Comparison of ENCODE assay signal across 8 cellular contexts in the genomic region with DNA sequence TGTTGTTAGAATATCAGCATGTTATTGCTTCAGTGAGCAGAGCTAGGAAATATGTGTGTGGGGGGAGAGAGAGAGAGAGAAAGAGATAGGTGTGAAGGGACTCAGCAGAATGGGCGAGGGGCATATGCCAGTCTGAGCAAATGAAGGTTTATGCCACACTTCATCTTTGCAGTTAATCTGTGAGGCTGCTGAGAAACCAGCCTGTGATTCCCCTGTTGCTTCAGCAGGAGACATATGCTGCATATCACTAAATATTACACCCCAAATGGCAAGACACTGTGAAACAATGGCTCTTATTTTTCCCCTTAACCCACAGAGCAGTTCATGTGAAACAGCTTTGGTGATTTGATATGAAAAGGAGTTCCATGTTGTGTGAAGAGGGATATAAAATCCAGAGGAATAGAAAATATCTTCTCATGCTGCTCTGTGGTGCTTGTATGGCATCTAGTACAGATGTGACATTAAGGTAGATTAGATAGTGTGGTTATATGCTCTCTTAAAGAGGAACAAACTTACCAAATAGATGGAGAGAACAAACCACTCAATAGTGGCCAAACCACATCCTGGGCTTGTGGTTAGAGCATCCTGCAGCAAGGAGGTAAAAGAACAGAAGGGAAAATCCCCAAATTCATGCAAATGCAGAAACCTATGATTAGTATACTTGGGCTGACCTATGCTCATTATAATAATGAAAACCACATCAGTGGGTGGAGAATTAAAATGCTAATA.
DNase-seq lines count a peak whose midpoint lies in the region; ATAC-seq and TF ChIP-seq lines count a peak whose summit lies in the region.

No MANE protein-coding gene starts in this region.

- no peak overlapping the region for H2BK5ac ChIP-seq in neuronal stem cell (ENCODE audit: low read length)

- no peak overlapping the region for H3K23ac ChIP-seq in neuronal stem cell (ENCODE audit: low read depth, low read length, poor library complexity)

- H3K4ac ChIP-seq in neuronal stem cell (ENCODE audit: low read length): no peak overlapping the region

- H2BK12ac ChIP-seq in neuronal stem cell (ENCODE audit: low read length): no peak overlapping the region

- POLR2A ChIA-PET in activated CD8-positive, alpha-beta T cell treated with anti-CD3 and anti-CD28 coated beads, Interleukin-2, amount 10 ng/mL, durations not matched to agents 7 days and 5 days (lab: Charles Lee): no interaction called here

- no peak overlapping the region for H4K91ac ChIP-seq in neuronal stem cell (ENCODE audit: low read depth, low read length, poor library complexity)

- no peaks in the 10 kb centered on the region for H3K79me1 ChIP-seq in neuronal stem cell (ENCODE audit: low read depth, low read length)

- H3K36me3 Mint-ChIP-seq in CD4-positive, CD25-positive, alpha-beta regulatory T cell: no peaks in the 10 kb centered on the region
- peaks cover 17% of the 10 kb centered on the region for H3K36me3 Mint-ChIP-seq in activated CD8-positive, alpha-beta T cell treated with anti-CD3 and anti-CD28 coated beads, Interleukin-2, amount 10 ng/mL, durations not matched to agents 7 days and 5 days (ENCODE audit: low read depth)

- peaks cover 0 to 2% (median 0%) of the 10 kb centered on the region in 7 donors for H3K9me3 Mint-ChIP-seq in CD4-positive, CD25-positive, alpha-beta regulatory T cell
- H3K9me3 Mint-ChIP-seq in activated CD8-positive, alpha-beta T cell treated with anti-CD3 and anti-CD28 coated beads, Interleukin-2, amount 10 ng/mL, durations not matched to agents 7 days and 5 days (ENCODE audit: insufficient read depth): peaks cover 4% of the 10 kb centered on the region

- no peaks in the 10 kb centered on the region for H3K27me3 Mint-ChIP-seq in CD4-positive, CD25-positive, alpha-beta regulatory T cell
- no peaks in the 10 kb centered on the region for H3K27me3 Mint-ChIP-seq in activated CD8-positive, alpha-beta T cell treated with anti-CD3 and anti-CD28 coated beads, Interleukin-2, amount 10 ng/mL, durations not matched to agents 7 days and 5 days (ENCODE audit: low read depth)

- peak overlapping the region; percentile 58 to 87 (median 85) for H3K4me3 Mint-ChIP-seq in CD4-positive, CD25-positive, alpha-beta regulatory T cell
- peak overlapping the region; percentile 82 for H3K4me3 Mint-ChIP-seq in activated CD8-positive, alpha-beta T cell treated with anti-CD3 and anti-CD28 coated beads, Interleukin-2, amount 10 ng/mL, durations not matched to agents 7 days and 5 days

- H3K27ac ChIP-seq in CD4-positive, CD25-positive, alpha-beta regulatory T cell (ENCODE audit: insufficient read depth, low read length, poor library complexity, severe bottlenecking): peak overlapping the region; percentile 82
- H3K27ac ChIP-seq in lower lobe of right lung: no peak overlapping the region
- H3K27ac ChIP-seq in neuronal stem cell (replicated peaks; ENCODE audit: low read length): no peak overlapping the region

- H3K4me1 ChIP-seq in CD4-positive, CD25-positive, alpha-beta regulatory T cell (ENCODE audit: control insufficient read depth, insufficient read depth, low read length, poor library complexity, severe bottlenecking): peaks cover 37% of the 10 kb centered on the region
- H3K4me1 ChIP-seq in lower lobe of right lung (no peaks in the 10 kb centered on the region), neuronal stem cell (ENCODE audit: control insufficient read depth in 2 of 2, insufficient read depth in 1 of 2, low read depth in 1 of 2, low read length in 2 of 2) (no peaks in the 10 kb centered on the region)

- peak; percentile 75 to 94 (median 91) for DNase-seq in CD4-positive, CD25-positive, alpha-beta regulatory T cell
- DNase-seq in KG1 (lab: John Stamatoyannopoulos, UW): peak; percentile 65
- peak; percentile 98 for DNase-seq in activated CD8-positive, alpha-beta T cell treated with anti-CD3 and anti-CD28 coated beads, Interleukin-2, amount 10 ng/mL, durations not matched to agents 7 days and 5 days
- DNase-seq in lower lobe of right lung: no peak
- no peak for DNase-seq in HuH-7 (ENCODE audit: low spot score)
- DNase-seq in HCEC 1CT: no peak
- DNase-seq in neuronal stem cell (ENCODE audit: low spot score): no peak

- no peak overlapping the region for H3K9ac ChIP-seq in neuronal stem cell (ENCODE audit: low read depth, low read length, poor library complexity)

- H3K4me3 ChIP-seq in CD4-positive, CD25-positive, alpha-beta regulatory T cell (ENCODE audit: low read depth, low read length): peak overlapping the region; percentile 76
- H3K4me3 ChIP-seq in lower lobe of right lung (no peak overlapping the region), neuronal stem cell (ENCODE audit: low read length in 2 of 2) (no peak overlapping the region)

- no peak overlapping the region for H3K4me2 ChIP-seq in neuronal stem cell (ENCODE audit: insufficient read depth, low read length, poor library complexity, severe bottlenecking)

- no peaks in the 10 kb centered on the region for H3K9me3 ChIP-seq in CD4-positive, CD25-positive, alpha-beta regulatory T cell (ENCODE audit: control insufficient read depth in 2 of 2, low read length in 2 of 2)
- H3K9me3 ChIP-seq in lower lobe of right lung (no peaks in the 10 kb centered on the region), neuronal stem cell (replicated peaks in 1 of 2; ENCODE audit: control insufficient read depth in 2 of 2, insufficient read depth in 1 of 2, low read depth in 1 of 2, low read length in 2 of 2) (no peaks in the 10 kb centered on the region)

- H2AK5ac ChIP-seq in neuronal stem cell (ENCODE audit: low read depth, low read length): no peak overlapping the region

- H2AFZ ChIP-seq in neuronal stem cell (ENCODE audit: low read length): no peak overlapping the region

- no CpG with 5 or more reads among the region's 1 CpG for WGBS in neuronal stem cell (ENCODE audit: extremely low coverage in 2 of 2, insufficient read length in 2 of 2, insufficient replicate concordance in 1 of 2), 2 donors

- ATAC-seq in CD4-positive, CD25-positive, alpha-beta regulatory T cell (ENCODE audit: low read depth in 2 of 2): peak; percentile 90
- ATAC-seq in GM21423 (IDR thresholded peaks at IDR 0.05; ENCODE audit: unreplicated experiment) (peak; percentile 92), lower lobe of right lung (peak; percentile 72 to 76)
- ATAC-seq in activated CD8-positive, alpha-beta T cell treated with anti-CD3 and anti-CD28 coated beads, Interleukin-2, amount 10 ng/mL, durations not matched to agents 7 days and 5 days: peak; percentile 88

- no peak overlapping the region for H3K18ac ChIP-seq in neuronal stem cell (ENCODE audit: low read length)

- TF ChIP-seq CTCF in lower lobe of right lung (IDR thresholded peaks at IDR 0.05): no peak

- H4K8ac ChIP-seq in neuronal stem cell (ENCODE audit: low read depth, low read length): no peak overlapping the region

- H3K4me1 Mint-ChIP-seq in CD4-positive, CD25-positive, alpha-beta regulatory T cell: peaks cover 14 to 45% (median 32%) of the 10 kb centered on the region in 4 donors
- H3K4me1 Mint-ChIP-seq in activated CD8-positive, alpha-beta T cell treated with anti-CD3 and anti-CD28 coated beads, Interleukin-2, amount 10 ng/mL, durations not matched to agents 7 days and 5 days (ENCODE audit: low read depth): peaks cover 51% of the 10 kb centered on the region

- CTCF ChIA-PET in activated CD8-positive, alpha-beta T cell treated with anti-CD3 and anti-CD28 coated beads, Interleukin-2, amount 10 ng/mL, durations not matched to agents 7 days and 5 days (lab: Charles Lee): interaction anchor here (0.8 to 2.1 kb wide), 2 partner anchors 81 to 82 kb away, joined by 4 to 6 read pairs; no protein-coding TSS in a partner anchor

- no peaks in the 10 kb centered on the region for H3K36me3 ChIP-seq in CD4-positive, CD25-positive, alpha-beta regulatory T cell (ENCODE audit: control insufficient read depth, insufficient read depth, low read length)
- H3K36me3 ChIP-seq in lower lobe of right lung (no peaks in the 10 kb centered on the region), neuronal stem cell (replicated peaks in 1 of 2; ENCODE audit: control insufficient read depth in 2 of 2, insufficient read depth in 2 of 2, low read length in 2 of 2) (no peaks in the 10 kb centered on the region)

- intact Hi-C loops in lower lobe of right lung (cut with DNase I): no loop called here

- peak overlapping the region; percentile 84 to 94 (median 91) for H3K27ac Mint-ChIP-seq in CD4-positive, CD25-positive, alpha-beta regulatory T cell
- peak overlapping the region; percentile 98 for H3K27ac Mint-ChIP-seq in activated CD8-positive, alpha-beta T cell treated with anti-CD3 and anti-CD28 coated beads, Interleukin-2, amount 10 ng/mL, durations not matched to agents 7 days and 5 days

- no peak overlapping the region for H3K14ac ChIP-seq in neuronal stem cell (ENCODE audit: low read length)

- no peak overlapping the region for H2BK120ac ChIP-seq in neuronal stem cell (ENCODE audit: low read depth, low read length)

- H3K27me3 ChIP-seq in CD4-positive, CD25-positive, alpha-beta regulatory T cell (ENCODE audit: control insufficient read depth, insufficient read depth, low read length): no peaks in the 10 kb centered on the region
- no peaks in the 10 kb centered on the region for H3K27me3 ChIP-seq in lower lobe of right lung (ENCODE audit: low read depth)
- H3K27me3 ChIP-seq in neuronal stem cell (ENCODE audit: control insufficient read depth in 3 of 3, insufficient read depth in 3 of 3, low read depth in 1 of 3, low read length in 3 of 3): no peaks in the 10 kb centered on the region

- no peak overlapping the region for H2BK15ac ChIP-seq in neuronal stem cell (ENCODE audit: low read length)

Comparison
In these comparisons a context has a peak if more than half of its experiments do, and no peak if none do; other contexts are left out.
1. DNase-seq: peak in CD4-positive, CD25-positive, alpha-beta regulatory T cell (3 of 3), KG1 (single experiment) and activated CD8-positive, alpha-beta T cell treated with anti-CD3 and anti-CD28 coated beads, Interleukin-2, amount 10 ng/mL, durations not matched to agents 7 days and 5 days (single experiment); none in lower lobe of right lung (single experiment), HuH-7 (single experiment), HCEC 1CT (single experiment) and neuronal stem cell (single experiment).
2. Peak in every context shown above with its lines, with median percentiles within 50 percentile points of each other: ATAC-seq.